ENCODE assay signal across 8 cellular contexts in genomic region chr7:151057989-151058765, GRCh38. TPM values are rescaled to one million over a fixed set of nuclear protein-coding genes. Genes with fewer than 3 reads are reported as not detected.
DNase-seq lines count a peak whose midpoint lies in the region; ATAC-seq and TF ChIP-seq lines count a peak whose summit lies in the region.

No MANE protein-coding gene starts in this region.

- H3K36me3 ChIP-seq in PC-9 (ENCODE audit: low read depth) (no peaks in the 10 kb centered on the region), esophagus (ENCODE audit: control insufficient read depth in 2 of 2, insufficient read depth in 2 of 2, low read length in 1 of 2) (peaks cover 0 to 10% of the 10 kb centered on the region in 2 donors), mucosa of stomach (ENCODE audit: control insufficient read depth, insufficient read depth, low read length) (no peaks in the 10 kb centered on the region)

- ATAC-seq in GM21723 (IDR thresholded peaks at IDR 0.05; ENCODE audit: unreplicated experiment) = peak; percentile 85
- ATAC-seq in activated T-cell treated with anti-CD3 and anti-CD28 coated beads, Interleukin-2, amount 50 U/mL, for 4 hours = peak; percentile 94 to 96

- no peaks in the 10 kb centered on the region for H3K27me3 Mint-ChIP-seq in activated T-cell treated with anti-CD3 and anti-CD28 coated beads, Interleukin-2, amount 50 U/mL, for 4 hours (ENCODE audit: low read depth)

- peak overlapping the region; percentile 98 for H3K4me2 ChIP-seq in PC-9

- no peaks in the 10 kb centered on the region; the same call in 1 of the 2 replicates for H4K20me1 ChIP-seq in PC-9 (ENCODE audit: insufficient read depth)

- intact Hi-C loops in PC-9 (cut with micrococcal nuclease; ENCODE audit: unreplicated experiment) = loop anchor here (1.0 kb wide), 6 partner anchors 19 to 169 kb away; partner anchors contain the start of genes ABCB8, ABCF2 and AGAP3

- no peaks in the 10 kb centered on the region for H3K9me3 Mint-ChIP-seq in activated T-cell treated with anti-CD3 and anti-CD28 coated beads, Interleukin-2, amount 50 U/mL, for 4 hours

- H3K27me3 ChIP-seq in PC-9 (ENCODE audit: insufficient read depth, low read depth) = no peaks in the 10 kb centered on the region
- H3K27me3 ChIP-seq in esophagus (ENCODE audit: control insufficient read depth in 1 of 2, insufficient read depth in 2 of 2, low read length in 2 of 2) = no peaks in the 10 kb centered on the region
- no peaks in the 10 kb centered on the region for H3K27me3 ChIP-seq in mucosa of stomach (ENCODE audit: control insufficient read depth, insufficient read depth, low read length)

- in situ Hi-C loops in KBM-7 (cut with MboI; ENCODE audit: low pct_unique_long_range_greater_than_20kb, low sequenced_read_pairs) = no loop called here

- peak; percentile 99 for DNase-seq in DMS53 treated with DMSO at 0.1 percent for 48 hours (lab: John Stamatoyannopoulos, UW; ENCODE audit: unreplicated experiment)
- DNase-seq in KBM-7 = peak; percentile 99
- DNase-seq in PC-9 = peak; percentile 99 to 100
- peak; percentile 94 for DNase-seq in activated T-cell treated with anti-CD3 and anti-CD28 coated beads, Interleukin-2, amount 50 U/mL, for 4 hours
- peak; percentile 97 for DNase-seq in stimulated activated CD8-positive, alpha-beta memory T cell treated with anti-CD3 and anti-CD28 coated beads, Interleukin-4, amount 100 ng/mL, for 48 hours

- POLR2A ChIA-PET in PC-9 (lab: Charles Lee; ENCODE audit: unreplicated experiment) = interaction anchor here (0.6 to 1.0 kb wide), 4 partner anchors 20 to 34 kb away, joined by 3 to 8 read pairs (median 4); partner anchors contain the start of genes ABCB8 and ATG9B

- peak overlapping the region; percentile 60 for H3K9ac ChIP-seq in mucosa of stomach (ENCODE audit: low read length)

- peaks cover 32% of the 10 kb centered on the region for H3K4me1 Mint-ChIP-seq in activated T-cell treated with anti-CD3 and anti-CD28 coated beads, Interleukin-2, amount 50 U/mL, for 4 hours (ENCODE audit: low read depth)

- no peak for TF ChIP-seq CTCF in PC-9 (conservative IDR thresholded peaks at IDR 0.05)

- H3K4me3 ChIP-seq in PC-9 (peak overlapping the region; percentile 82), esophagus (ENCODE audit: low read depth in 1 of 2, low read length in 2 of 2) (peak overlapping the region; percentile 72 to 84), mucosa of stomach (ENCODE audit: low read length) (peak overlapping the region; percentile 94)

- H3K36me3 Mint-ChIP-seq in activated T-cell treated with anti-CD3 and anti-CD28 coated beads, Interleukin-2, amount 50 U/mL, for 4 hours (ENCODE audit: insufficient read depth) = no peaks in the 10 kb centered on the region

- H3K9me3 ChIP-seq in PC-9 (ENCODE audit: insufficient read depth, low read depth) (no peaks in the 10 kb centered on the region), esophagus (ENCODE audit: control insufficient read depth in 2 of 2, insufficient read depth in 1 of 2, low read depth in 1 of 2, low read length in 1 of 2) (no peaks in the 10 kb centered on the region), mucosa of stomach (ENCODE audit: control insufficient read depth, low read length) (no peaks in the 10 kb centered on the region)

- H3K4me3 Mint-ChIP-seq in activated T-cell treated with anti-CD3 and anti-CD28 coated beads, Interleukin-2, amount 50 U/mL, for 4 hours = peak overlapping the region; percentile 92

- H3K79me2 ChIP-seq in PC-9 (ENCODE audit: low read depth) = peaks cover 27% of the 10 kb centered on the region

- CTCF ChIA-PET in PC-9 (lab: Charles Lee) = no interaction called here

- H2AFZ ChIP-seq in PC-9 = peak overlapping the region; percentile 88

- H3K4me1 ChIP-seq in PC-9 (replicated peaks; ENCODE audit: insufficient read depth) (peaks cover 43% of the 10 kb centered on the region), esophagus (ENCODE audit: control insufficient read depth in 2 of 2, insufficient read depth in 2 of 2, low read length in 1 of 2) (peaks cover 16 to 28% of the 10 kb centered on the region in 2 donors), mucosa of stomach (ENCODE audit: control insufficient read depth, insufficient read depth, low read length) (peaks cover 51% of the 10 kb centered on the region)

- no peaks in the 10 kb centered on the region for H3K9me2 ChIP-seq in PC-9 (ENCODE audit: insufficient read depth)

- H3K27ac ChIP-seq in PC-9 (peak overlapping the region; percentile 41), esophagus (ENCODE audit: low read depth in 2 of 2, low read length in 1 of 2) (peak overlapping the region; percentile 96 to 99)

- H3F3A ChIP-seq in PC-9 (ENCODE audit: insufficient read depth, low read depth) = peaks cover 42% of the 10 kb centered on the region; the same call in 1 of the 2 replicates

- TSS peak; percentile 75 for BruUV-seq in PC-9 (replicated peaks; lab: Mats Ljungman, UMichigan)

- WGBS in esophagus, 2 donors = 1% methylated on average over 46 of the region's 46 CpGs

RNA-seq across cellular contexts. Expression of gene CDK5, which starts 0.5 kb away (rescaled TPM):
- total RNA-seq in PC-9 (2021) = 45.7 and 58.4 TPM in 2 replicates
- total RNA-seq in activated T-cell treated with anti-CD3 and anti-CD28 coated beads, Interleukin-2, amount 50 U/mL, for 4 hours = 10 to 100 TPM; 14.1 to 15.0 (median 14.3) TPM
- polyA plus RNA-seq in esophagus = 1 to 10 TPM; 5.2 to 9.7 TPM

RNA-seq across cellular contexts. Expression of gene SLC4A2, which starts 1.2 kb away (rescaled TPM):
- total RNA-seq in PC-9 (2021) = 199 and 245 TPM in 2 replicates
- 100 to 1,000 TPM; 107 to 125 (median 111) TPM for total RNA-seq in activated T-cell treated with anti-CD3 and anti-CD28 coated beads, Interleukin-2, amount 50 U/mL, for 4 hours
- 10 to 100 TPM; 35.7 to 45.5 TPM for polyA plus RNA-seq in esophagus

RNA-seq across cellular contexts. Expression of gene ASIC3, which starts 9.8 kb away (rescaled TPM):
- 7.6 and 10.5 TPM in 2 replicates for total RNA-seq in PC-9 (2021)
- 1 to 10 TPM; 2.4 to 3.4 (median 3.3) TPM for total RNA-seq in activated T-cell treated with anti-CD3 and anti-CD28 coated beads, Interleukin-2, amount 50 U/mL, for 4 hours
- 1 to 10 TPM; 1.1 to 4.2 TPM for polyA plus RNA-seq in esophagus

RNA-seq across cellular contexts. Expression of gene FASTK, which starts 22.4 kb away (rescaled TPM):
- total RNA-seq in PC-9 (2021) = 104 and 126 TPM in 2 replicates
- total RNA-seq in activated T-cell treated with anti-CD3 and anti-CD28 coated beads, Interleukin-2, amount 50 U/mL, for 4 hours = 100 to 1,000 TPM in 2 of 3 donors, 10 to 100 TPM in 1; 96.5 to 111 (median 104) TPM
- 100 to 1,000 TPM in 1 of 2 donors, 10 to 100 TPM in 1; 80.0 to 144 TPM for polyA plus RNA-seq in esophagus

RNA-seq across cellular contexts. Expression of gene TMUB1, which starts 25.1 kb away (rescaled TPM):
- 87.8 and 99.3 TPM in 2 replicates for total RNA-seq in PC-9 (2021)
- 10 to 100 TPM; 70.3 to 85.3 (median 71.8) TPM for total RNA-seq in activated T-cell treated with anti-CD3 and anti-CD28 coated beads, Interleukin-2, amount 50 U/mL, for 4 hours
- polyA plus RNA-seq in esophagus = 10 to 100 TPM; 33.4 to 64.2 TPM

Comparison
In these comparisons a context has a peak if more than half of its experiments do, and no peak if none do; other contexts are left out.
1. Peak in every context shown above with its lines: DNase-seq, ATAC-seq, H3K4me3 ChIP-seq and H3K27ac ChIP-seq.